In the genomic region with DNA sequence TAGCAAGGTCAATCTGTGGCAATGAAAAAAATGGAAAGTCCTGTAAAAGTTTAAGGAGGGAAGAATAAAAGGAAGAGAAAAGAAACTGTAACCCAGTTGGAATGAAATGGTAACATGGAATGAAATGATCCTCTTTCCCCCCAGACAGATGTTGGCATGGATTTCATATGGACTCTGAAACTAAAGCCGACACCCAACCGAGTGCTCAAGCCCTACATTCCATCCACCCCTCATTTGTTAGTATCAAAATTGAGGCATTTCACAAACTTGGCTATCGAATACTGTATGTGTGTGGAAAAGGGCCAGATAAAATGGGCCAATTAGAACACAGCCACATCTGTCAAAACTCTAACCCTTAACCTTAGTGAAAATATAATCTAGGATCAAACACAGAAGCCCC, we compare ENCODE assay signal across 19 cellular contexts.
DNase-seq lines count a peak whose midpoint lies in the region; ATAC-seq and TF ChIP-seq lines count a peak whose summit lies in the region.
"Had no signal": no experiment of that assay in that cellular context is flagged by ENCODE, and none has a peak within 500 bp of the region (broad histone marks: within the 10 kb centered on the region; RNA-seq: fewer than 3 reads in every experiment).

No MANE protein-coding gene starts in this region.

- H3K4me3 Mint-ChIP-seq in nephron, result peak overlapping the region in 1 of 3 experiments; percentile 5
- H3K4me3 Mint-ChIP-seq: CD4-positive, CD25-positive, alpha-beta regulatory T cell; CD8-positive, alpha-beta memory T cell had no signal

- H3K9me3 ChIP-seq in adipocyte (ENCODE audit: control insufficient read depth, low read length), result no peaks in the 10 kb centered on the region
- H3K9me3 ChIP-seq in psoas muscle, result no peaks in the 10 kb centered on the region
- H3K9me3 ChIP-seq: BE2C, HAP-1 had no signal

- H3K27ac Mint-ChIP-seq in nephron, result peak overlapping the region; percentile 15 to 95 (median 34)
- H3K27ac Mint-ChIP-seq: CD4-positive, CD25-positive, alpha-beta regulatory T cell; CD8-positive, alpha-beta memory T cell had no signal

- no peak for ATAC-seq in psoas muscle

- no peak overlapping the region for H3K9ac ChIP-seq in adipocyte (ENCODE audit: low read length)
- H3K9ac ChIP-seq: GM23248 had no signal

- H3K9me3 Mint-ChIP-seq in nephron, result no peaks in the 10 kb centered on the region

- peak; percentile 92 for DNase-seq in NCI-H446 treated with DMSO at 0.1 percent for 48 hours (lab: John Stamatoyannopoulos, UW)
- DNase-seq in adipocyte (ENCODE audit: low read depth), result peak; percentile 35
- DNase-seq in fibroblast of gingiva (ENCODE audit: low read depth), result peak; percentile 34
- no peak for DNase-seq in NCI-H524 treated with DMSO at 0.1 percent for 48 hours (lab: John Stamatoyannopoulos, UW)
- DNase-seq in DMS153 (lab: John Stamatoyannopoulos, UW), result no peak
- no peak for DNase-seq in psoas muscle
- DNase-seq: ACHN; BE2C; C1 segment of cervical spinal cord; CD4-positive, CD25-positive, alpha-beta regulatory T cell; CD8-positive, alpha-beta memory T cell; COR-L47; DMS53; DND-41; EL; GM23248 had no signal

- H3K4me1 ChIP-seq in adipocyte (ENCODE audit: control insufficient read depth, insufficient read depth, low read length), result peaks cover 51% of the 10 kb centered on the region
- no peaks in the 10 kb centered on the region for H3K4me1 ChIP-seq in psoas muscle

- H3K36me3 Mint-ChIP-seq in nephron (ENCODE audit: low read depth), result no peaks in the 10 kb centered on the region
- H3K36me3 Mint-ChIP-seq: CD4-positive, CD25-positive, alpha-beta regulatory T cell; CD8-positive, alpha-beta memory T cell had no signal

- H3K4me3 ChIP-seq in adipocyte (ENCODE audit: low read length) (no peak overlapping the region), psoas muscle (no peak overlapping the region)
- H3K4me3 ChIP-seq: GM12878, GM23248, HAP-1 had no signal

- H3K27ac ChIP-seq in psoas muscle, result no peak overlapping the region
- H3K27ac ChIP-seq: GM23248 had no signal

- peaks cover 72% of the 10 kb centered on the region for H3K4me1 Mint-ChIP-seq in nephron
- H3K4me1 Mint-ChIP-seq: CD4-positive, CD25-positive, alpha-beta regulatory T cell; CD8-positive, alpha-beta memory T cell had no signal

- no peaks in the 10 kb centered on the region for H3K36me3 ChIP-seq in adipocyte (ENCODE audit: control insufficient read depth, insufficient read depth, low read length, severe bottlenecking)
- no peaks in the 10 kb centered on the region for H3K36me3 ChIP-seq in psoas muscle (ENCODE audit: insufficient read depth in 1 of 2, low read depth in 1 of 2)
- H3K36me3 ChIP-seq: BE2C, HAP-1 had no signal

- intact Hi-C loops in psoas muscle (cut with DNase I), result loop anchor here in 1 of 2 donors (10.0 kb wide), 1 partner anchor 73 kb away; a partner anchor contains a TSS

- H3K27me3 ChIP-seq in adipocyte (replicated peaks; ENCODE audit: control insufficient read depth, insufficient read depth, low read length), result no peaks in the 10 kb centered on the region
- H3K27me3 ChIP-seq in psoas muscle (ENCODE audit: insufficient read depth in 3 of 3, low read length in 2 of 3), result no peaks in the 10 kb centered on the region
- H3K27me3 ChIP-seq: BE2C had no signal

- 28 to 37% (median 32%) methylated on average over 3 of the region's 3 CpGs for WGBS in psoas muscle, 3 donors

- H3K27me3 Mint-ChIP-seq in nephron (ENCODE audit: low read depth), result no peaks in the 10 kb centered on the region

- TF ChIP-seq CTCF in nephron (IDR thresholded peaks at IDR 0.05; ENCODE audit: unreplicated experiment in 3 of 3), result no peak
- TF ChIP-seq CTCF in psoas muscle (IDR thresholded peaks at IDR 0.05), result no peak

Comparison
In these comparisons a context has a peak if more than half of its experiments do, and no peak if none do; other contexts are left out.
1. DNase-seq: peak in NCI-H446 treated with DMSO at 0.1 percent for 48 hours (single experiment), adipocyte (single experiment) and fibroblast of gingiva (single experiment); none in NCI-H524 treated with DMSO at 0.1 percent for 48 hours (single experiment), DMS153 (single experiment) and psoas muscle (0 of 2).